ENCODE assay signal across 28 cellular contexts in the genomic region with DNA sequence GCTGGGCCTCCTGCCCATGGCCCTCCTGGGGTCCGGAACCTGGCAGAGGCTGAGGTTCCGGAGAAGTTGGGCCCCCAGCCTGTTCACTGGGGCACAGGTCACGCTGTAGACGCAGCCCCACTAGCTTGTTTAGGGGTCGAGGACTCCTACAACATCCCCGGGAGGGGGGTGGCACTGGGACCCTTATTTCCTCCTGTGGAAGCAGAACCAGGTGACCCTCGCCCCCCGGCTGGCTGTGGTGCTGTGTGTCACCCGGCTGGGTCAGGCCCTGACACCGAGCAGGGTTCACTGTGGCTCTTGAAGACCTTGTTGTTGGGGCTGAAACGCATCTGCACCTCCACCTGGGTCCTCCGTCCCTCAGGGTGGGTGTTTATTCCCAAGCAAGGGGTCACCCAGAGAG.
DNase-seq lines count a peak whose midpoint lies in the region; ATAC-seq, FAIRE-seq and TF ChIP-seq lines count a peak whose summit lies in the region.
"Had no signal": no experiment of that assay in that cellular context is flagged by ENCODE, and none has a peak within 500 bp of the region (broad histone marks: within the 10 kb centered on the region; RNA-seq: fewer than 3 reads in every experiment).

No MANE protein-coding gene starts in this region.

- H3K4me1 Mint-ChIP-seq in T-helper 17 cell, result peaks cover 14% of the 10 kb centered on the region
- H3K4me1 Mint-ChIP-seq in stimulated activated naive B cell treated with anti-CD40 and anti-IgM and Interleukin-4, amounts not matched to agents 10 μg/mL and 1 μg/mL and 100 μg/mL, for 72 hours, result peaks cover 0 to 4% of the 10 kb centered on the region in 2 donors

- H3K27me3 Mint-ChIP-seq in T-helper 17 cell, result no peaks in the 10 kb centered on the region
- peaks cover 9 to 11% of the 10 kb centered on the region in 2 donors for H3K27me3 Mint-ChIP-seq in stimulated activated naive B cell treated with anti-CD40 and anti-IgM and Interleukin-4, amounts not matched to agents 10 μg/mL and 1 μg/mL and 100 μg/mL, for 72 hours
- H3K27me3 Mint-ChIP-seq: stimulated activated naive CD8-positive, alpha-beta T cell treated with anti-CD3 and anti-CD28 coated beads, Interleukin-15, amount 100 ng/mL, for 72 hours had no signal

- H3K4me3 ChIP-seq in A549 (no peak overlapping the region), gastroesophageal sphincter (no peak overlapping the region), skeletal muscle tissue (ENCODE audit: low read length in 3 of 3) (no peak overlapping the region)
- H3K4me3 ChIP-seq: BLaER1, heart right ventricle, SK-N-MC had no signal

- CTCF ChIA-PET in A549 (lab: Yijun Ruan, JAX), result interaction anchor here (0.6 to 1.8 kb wide), 9 partner anchors 8 to 200 kb away, joined by 3 to 5 read pairs (median 3); no protein-coding TSS in a partner anchor

- no peak overlapping the region for H3K4me3 Mint-ChIP-seq in T-helper 17 cell
- no peak overlapping the region for H3K4me3 Mint-ChIP-seq in stimulated activated naive B cell treated with anti-CD40 and anti-IgM and Interleukin-4, amounts not matched to agents 10 μg/mL and 1 μg/mL and 100 μg/mL, for 72 hours
- H3K4me3 Mint-ChIP-seq: activated CD4-positive, alpha-beta T cell treated with anti-CD3 and anti-CD28 coated beads, Interleukin-2, amount 10 ng/mL, durations not matched to agents 24 days and 14 days; activated T-cell treated with anti-CD3 and anti-CD28 coated beads, Interleukin-2, amount 50 U/mL, for 4 hours; nephron progenitor cell; stimulated activated naive CD8-positive, alpha-beta T cell treated with anti-CD3 and anti-CD28 coated beads, Interleukin-15, amount 100 ng/mL, for 72 hours; T-helper 2 cell treated with Interferon-gamma antibody and Interleukin-4, amounts not matched to agents 5 μg/mL and 100 μg/mL, for 36 hours had no signal

- TF ChIP-seq CTCF in A549 (IDR thresholded peaks at IDR 0.05) (no peak), gastroesophageal sphincter (IDR thresholded peaks at IDR 0.05) (no peak)

- H3K27ac ChIP-seq in A549 (peak overlapping the region; percentile 69 to 99), gastroesophageal sphincter (peak overlapping the region in 3 of 4 donors; percentile 57 to 71 (median 60)), skeletal muscle tissue (ENCODE audit: low read depth, low read length) (peak overlapping the region; percentile 66)
- H3K27ac ChIP-seq: BLaER1, SK-N-MC, WERI-Rb-1 had no signal

- POLR2A ChIA-PET in A549 (lab: Yijun Ruan, JAX), result interaction anchor here (1.1 kb wide), 1 partner anchor 146 kb away, joined by 3 read pairs; no protein-coding TSS in a partner anchor

- DNase-seq in A549 (ENCODE audit: low read depth in 1 of 2, low spot score in 1 of 2) (no peak), T-helper 17 cell (no peak), T-helper 2 cell (no peak), HPDE6-E6E7 (ENCODE audit: extremely low spot score) (no peak)
- no peak for DNase-seq in activated effector memory CD4-positive, alpha-beta T cell treated with Interleukin-2 at 50 U/mL for 16 hours
- DNase-seq in stimulated activated naive B cell treated with anti-CD40 and anti-IgM and Interleukin-4, amounts not matched to agents 10 μg/mL and 1 μg/mL and 100 μg/mL, for 72 hours, result no peak
- DNase-seq: ACHN; activated CD4-positive, alpha-beta T cell treated with anti-CD3 and anti-CD28 coated beads, Interleukin-2, amount 10 ng/mL, durations not matched to agents 24 days and 14 days; activated naive CD4-positive, alpha-beta T cell; activated T-cell treated with anti-CD3 and anti-CD28 coated beads, Interleukin-2, amount 50 U/mL, for 4 hours; amniotic stem cell; Caco-2; DND-41; heart right ventricle; NCI-H1694 treated with DMSO at 0.1 percent for 48 hours; NCI-H526 treated with DMSO at 0.1 percent for 48 hours; nephron progenitor cell; RPMI8226; stimulated activated naive CD8-positive, alpha-beta T cell treated with anti-CD3 and anti-CD28 coated beads, Interleukin-15, amount 100 ng/mL, for 72 hours; WERI-Rb-1 had no signal

- H3K4me1 ChIP-seq in A549 (peaks cover 33% of the 10 kb centered on the region), gastroesophageal sphincter (peaks cover 0 to 27% (median 0%) of the 10 kb centered on the region in 3 donors), skeletal muscle tissue (ENCODE audit: control insufficient read depth in 3 of 3, insufficient read depth in 3 of 3, low read length in 3 of 3) (peaks cover 4 to 25% (median 6%) of the 10 kb centered on the region in 3 donors)

- H3K4me2 ChIP-seq in A549, result no peak overlapping the region
- H3K4me2 ChIP-seq: BLaER1 had no signal

- TF ChIP-seq POLR2A in A549 (IDR thresholded peaks at IDR 0.05; ENCODE audit: low read length), result no peak
- no peak for TF ChIP-seq POLR2A in gastroesophageal sphincter (IDR thresholded peaks at IDR 0.05)

- no peaks in the 10 kb centered on the region for H3K27me3 ChIP-seq in gastroesophageal sphincter
- H3K27me3 ChIP-seq in skeletal muscle tissue (ENCODE audit: control insufficient read depth in 3 of 3, insufficient read depth in 3 of 3, low read length in 3 of 3), result no peaks in the 10 kb centered on the region
- H3K27me3 ChIP-seq: BLaER1, heart right ventricle had no signal

- H3K36me3 ChIP-seq in gastroesophageal sphincter, result no peaks in the 10 kb centered on the region
- no peaks in the 10 kb centered on the region for H3K36me3 ChIP-seq in skeletal muscle tissue (ENCODE audit: control insufficient read depth in 3 of 3, insufficient read depth in 3 of 3, low read length in 3 of 3)
- H3K36me3 ChIP-seq: BLaER1, heart right ventricle, WERI-Rb-1 had no signal

- no peak for ATAC-seq in A549
- no peak for ATAC-seq in T-helper 17 cell
- ATAC-seq in gastroesophageal sphincter, result no peak
- no peak for ATAC-seq in stimulated activated naive B cell treated with anti-CD40 and anti-IgM and Interleukin-4, amounts not matched to agents 10 μg/mL and 1 μg/mL and 100 μg/mL, for 72 hours (replicated peaks)
- ATAC-seq: activated T-cell treated with anti-CD3 and anti-CD28 coated beads, Interleukin-2, amount 50 U/mL, for 4 hours; heart right ventricle; sciatic nerve; stimulated activated naive CD8-positive, alpha-beta T cell treated with anti-CD3 and anti-CD28 coated beads, Interleukin-15, amount 100 ng/mL, for 72 hours had no signal

- TF ChIP-seq EP300 in A549 (IDR thresholded peaks at IDR 0.05) (no peak), gastroesophageal sphincter (IDR thresholded peaks at IDR 0.05) (no peak)

- H3K36me3 Mint-ChIP-seq in T-helper 17 cell (ENCODE audit: low read depth), result no peaks in the 10 kb centered on the region
- no peaks in the 10 kb centered on the region for H3K36me3 Mint-ChIP-seq in stimulated activated naive B cell treated with anti-CD40 and anti-IgM and Interleukin-4, amounts not matched to agents 10 μg/mL and 1 μg/mL and 100 μg/mL, for 72 hours

- no peak overlapping the region for H3K9ac ChIP-seq in skeletal muscle tissue (ENCODE audit: low read depth in 1 of 3, low read length in 3 of 3)
- H3K9ac ChIP-seq: BLaER1 had no signal

- no peaks in the 10 kb centered on the region for H3K9me3 Mint-ChIP-seq in stimulated activated naive B cell treated with anti-CD40 and anti-IgM and Interleukin-4, amounts not matched to agents 10 μg/mL and 1 μg/mL and 100 μg/mL, for 72 hours
- H3K9me3 Mint-ChIP-seq: activated CD4-positive, alpha-beta T cell treated with anti-CD3 and anti-CD28 coated beads, Interleukin-2, amount 10 ng/mL, durations not matched to agents 24 days and 14 days; activated T-cell treated with anti-CD3 and anti-CD28 coated beads, Interleukin-2, amount 50 U/mL, for 4 hours; nephron progenitor cell; stimulated activated naive CD8-positive, alpha-beta T cell treated with anti-CD3 and anti-CD28 coated beads, Interleukin-15, amount 100 ng/mL, for 72 hours; T-helper 2 cell treated with Interferon-gamma antibody and Interleukin-4, amounts not matched to agents 5 μg/mL and 100 μg/mL, for 36 hours had no signal

- WGBS in A549 (ENCODE audit: missing lambda C conversion rate), result 88% methylated on average over 10 of the region's 12 CpGs
- 82% methylated on average over 2 of the region's 12 CpGs; no CpG with 5 or more reads in 1 of the 2 donors for WGBS in gastroesophageal sphincter (ENCODE audit: low coverage in 1 of 2), 2 donors

- no peak for FAIRE-seq in A549 (lab: Jason Lieb, UNC)
- FAIRE-seq: H54, urothelium cell line had no signal

- H3K27ac Mint-ChIP-seq in T-helper 17 cell, result peak overlapping the region; percentile 37
- H3K27ac Mint-ChIP-seq in stimulated activated naive B cell treated with anti-CD40 and anti-IgM and Interleukin-4, amounts not matched to agents 10 μg/mL and 1 μg/mL and 100 μg/mL, for 72 hours, result no peak overlapping the region
- H3K27ac Mint-ChIP-seq: activated CD4-positive, alpha-beta T cell treated with anti-CD3 and anti-CD28 coated beads, Interleukin-2, amount 10 ng/mL, durations not matched to agents 24 days and 14 days; nephron progenitor cell; stimulated activated naive CD8-positive, alpha-beta T cell treated with anti-CD3 and anti-CD28 coated beads, Interleukin-15, amount 100 ng/mL, for 72 hours; T-helper 2 cell treated with Interferon-gamma antibody and Interleukin-4, amounts not matched to agents 5 μg/mL and 100 μg/mL, for 36 hours had no signal

- no peaks in the 10 kb centered on the region for H3K9me3 ChIP-seq in A549
- H3K9me3 ChIP-seq in T-helper 17 cell (ENCODE audit: control insufficient read depth, low read length, poor library complexity, severe bottlenecking), result no peaks in the 10 kb centered on the region
- H3K9me3 ChIP-seq in gastroesophageal sphincter, result no peaks in the 10 kb centered on the region
- no peaks in the 10 kb centered on the region for H3K9me3 ChIP-seq in skeletal muscle tissue (ENCODE audit: control insufficient read depth in 3 of 3, low read length in 3 of 3)
- H3K9me3 ChIP-seq: BLaER1, Caco-2, heart right ventricle had no signal

- no peak for TF ChIP-seq RAD21 in A549 (conservative IDR thresholded peaks at IDR 0.05 in 1 of 2, IDR thresholded peaks at IDR 0.05 in 1 of 2)

TF ChIP-seq in A549, 52 proteins besides CTCF, POLR2A, EP300 and RAD21 (continues in another document):
- TF ChIP-seq RFX5 (IDR thresholded peaks at IDR 0.05) (no peak), JUN (IDR thresholded peaks at IDR 0.05) (no peak)
